In genomic region chr6:139881251-139881650, GRCh38 we compare ENCODE assay signal across 17 cellular contexts.
DNase-seq lines count a peak whose midpoint lies in the region; ATAC-seq lines count a peak whose summit lies in the region.
"Had no signal": no experiment of that assay in that cellular context is flagged by ENCODE, and none has a peak within 500 bp of the region (broad histone marks: within the 10 kb centered on the region; RNA-seq: fewer than 3 reads in every experiment).

No MANE protein-coding gene starts in this region.

- WGBS in mesendoderm (ENCODE audit: extremely low coverage, insufficient coverage, low lambda C conversion rate): no CpG with 5 or more reads among the region's 4 CpGs

- H3K27ac Mint-ChIP-seq in activated T-helper 17 cell treated with anti-CD3 and anti-CD28 coated beads, Interleukin-2, amount 50 U/mL, for 72 hours: no peak overlapping the region
- H3K27ac Mint-ChIP-seq: activated CD8-positive, alpha-beta T cell treated with anti-CD3 and anti-CD28 coated beads for 36 hours; activated naive CD8-positive, alpha-beta T cell treated with anti-CD3 and anti-CD28 coated beads, Interleukin-2, amount 10 ng/mL, durations not matched to agents 7 days and 5 days; B cell; stimulated activated effector memory CD8-positive, alpha-beta T cell treated with anti-CD3 and anti-CD28 coated beads, Interleukin-12 subunit alpha, Interleukin-12 subunit beta, amount 100 ng/mL, for 72 hours; T-cell had no signal

- no peak overlapping the region for H2BK120ac ChIP-seq in mesendoderm (ENCODE audit: low read depth, low read length)

- in situ Hi-C loops in SK-MEL-5 (cut with HindIII; ENCODE audit: low pct_unique_long_range_greater_than_20kb, low sequenced_read_pairs): no loop called here

- H3K27ac ChIP-seq in mesendoderm (ENCODE audit: low read depth, low read length): no peak overlapping the region
- H3K27ac ChIP-seq: pancreas had no signal

- H4K8ac ChIP-seq in mesendoderm (ENCODE audit: low read depth, low read length): peak overlapping the region; percentile 78

- no peak overlapping the region for H3K4me3 Mint-ChIP-seq in activated T-helper 17 cell treated with anti-CD3 and anti-CD28 coated beads, Interleukin-2, amount 50 U/mL, for 72 hours
- H3K4me3 Mint-ChIP-seq: activated CD8-positive, alpha-beta T cell treated with anti-CD3 and anti-CD28 coated beads for 36 hours; activated naive CD8-positive, alpha-beta T cell treated with anti-CD3 and anti-CD28 coated beads, Interleukin-2, amount 10 ng/mL, durations not matched to agents 7 days and 5 days; B cell; stimulated activated effector memory CD8-positive, alpha-beta T cell treated with anti-CD3 and anti-CD28 coated beads, Interleukin-12 subunit alpha, Interleukin-12 subunit beta, amount 100 ng/mL, for 72 hours; T-cell had no signal

- no peak overlapping the region for H4K5ac ChIP-seq in mesendoderm (ENCODE audit: low read length)

- no peaks in the 10 kb centered on the region for H3K9me3 Mint-ChIP-seq in activated T-helper 17 cell treated with anti-CD3 and anti-CD28 coated beads, Interleukin-2, amount 50 U/mL, for 72 hours
- H3K9me3 Mint-ChIP-seq: activated CD8-positive, alpha-beta T cell treated with anti-CD3 and anti-CD28 coated beads for 36 hours; activated naive CD8-positive, alpha-beta T cell treated with anti-CD3 and anti-CD28 coated beads, Interleukin-2, amount 10 ng/mL, durations not matched to agents 7 days and 5 days; stimulated activated effector memory CD8-positive, alpha-beta T cell treated with anti-CD3 and anti-CD28 coated beads, Interleukin-12 subunit alpha, Interleukin-12 subunit beta, amount 100 ng/mL, for 72 hours; T-cell had no signal

- H3K4me2 ChIP-seq in mesendoderm (ENCODE audit: low read length): no peak overlapping the region

- H3K79me2 ChIP-seq in mesendoderm (ENCODE audit: control insufficient read depth, insufficient read depth, low read length): no peaks in the 10 kb centered on the region

- DNase-seq in COLO668 (lab: John Stamatoyannopoulos, UW; ENCODE audit: unreplicated experiment) (peak; percentile 5), NCI-H1417 treated with DMSO at 0.1 percent for 48 hours (lab: John Stamatoyannopoulos, UW) (peak; percentile 12), SK-MEL-5 (ENCODE audit: low read depth, low spot score) (peak; percentile 55), mesendoderm (no peak)
- DNase-seq: activated naive CD8-positive, alpha-beta T cell treated with anti-CD3 and anti-CD28 coated beads, Interleukin-2, amount 10 ng/mL, durations not matched to agents 7 days and 5 days; effector memory CD4-positive, alpha-beta T cell; left cardiac atrium had no signal

- no peak overlapping the region for H2BK5ac ChIP-seq in mesendoderm (ENCODE audit: low read length)

- H3K9ac ChIP-seq in mesendoderm (ENCODE audit: low read length): no peak overlapping the region

- H3K4me3 ChIP-seq in mesendoderm (ENCODE audit: low read length): no peak overlapping the region
- H3K4me3 ChIP-seq: pancreas, smooth muscle cell had no signal

- H3K18ac ChIP-seq in mesendoderm (ENCODE audit: low read length): no peak overlapping the region

- H3K23ac ChIP-seq in mesendoderm (ENCODE audit: low read length): no peak overlapping the region

- no peaks in the 10 kb centered on the region for H3K79me1 ChIP-seq in mesendoderm (ENCODE audit: low read length)

- H3K4ac ChIP-seq in mesendoderm (ENCODE audit: low read depth, low read length): no peak overlapping the region

- no peaks in the 10 kb centered on the region for H3K4me1 Mint-ChIP-seq in activated T-helper 17 cell treated with anti-CD3 and anti-CD28 coated beads, Interleukin-2, amount 50 U/mL, for 72 hours
- H3K4me1 Mint-ChIP-seq: activated naive CD8-positive, alpha-beta T cell treated with anti-CD3 and anti-CD28 coated beads, Interleukin-2, amount 10 ng/mL, durations not matched to agents 7 days and 5 days; stimulated activated effector memory CD8-positive, alpha-beta T cell treated with anti-CD3 and anti-CD28 coated beads, Interleukin-12 subunit alpha, Interleukin-12 subunit beta, amount 100 ng/mL, for 72 hours had no signal

- no peaks in the 10 kb centered on the region for H3K36me3 Mint-ChIP-seq in activated T-helper 17 cell treated with anti-CD3 and anti-CD28 coated beads, Interleukin-2, amount 50 U/mL, for 72 hours (ENCODE audit: low read depth)
- H3K36me3 Mint-ChIP-seq: activated naive CD8-positive, alpha-beta T cell treated with anti-CD3 and anti-CD28 coated beads, Interleukin-2, amount 10 ng/mL, durations not matched to agents 7 days and 5 days; stimulated activated effector memory CD8-positive, alpha-beta T cell treated with anti-CD3 and anti-CD28 coated beads, Interleukin-12 subunit alpha, Interleukin-12 subunit beta, amount 100 ng/mL, for 72 hours; T-cell had no signal

- H3K36me3 ChIP-seq in mesendoderm (ENCODE audit: control insufficient read depth, insufficient read depth, low read length): no peaks in the 10 kb centered on the region
- H3K36me3 ChIP-seq: pancreas had no signal

- no peaks in the 10 kb centered on the region for H3K27me3 ChIP-seq in mesendoderm (ENCODE audit: insufficient read depth, low read length, poor library complexity)
- H3K27me3 ChIP-seq: pancreas had no signal

- H2AK5ac ChIP-seq in mesendoderm (ENCODE audit: low read length): no peak overlapping the region

- H3K4me1 ChIP-seq in mesendoderm (ENCODE audit: control insufficient read depth, low read depth, low read length): peaks cover 11% of the 10 kb centered on the region

- H3K27me3 Mint-ChIP-seq in activated T-helper 17 cell treated with anti-CD3 and anti-CD28 coated beads, Interleukin-2, amount 50 U/mL, for 72 hours: no peaks in the 10 kb centered on the region
- H3K27me3 Mint-ChIP-seq: activated naive CD8-positive, alpha-beta T cell treated with anti-CD3 and anti-CD28 coated beads, Interleukin-2, amount 10 ng/mL, durations not matched to agents 7 days and 5 days had no signal

- ATAC-seq in HG03095 (IDR thresholded peaks at IDR 0.05; ENCODE audit: unreplicated experiment) (no peak), GM19463 (IDR thresholded peaks at IDR 0.05; ENCODE audit: unreplicated experiment) (no peak), GM18907 (IDR thresholded peaks at IDR 0.05; ENCODE audit: unreplicated experiment) (no peak)
- no peak for ATAC-seq in activated T-helper 17 cell treated with anti-CD3 and anti-CD28 coated beads, Interleukin-2, amount 50 U/mL, for 72 hours (replicated peaks)

- H3K56ac ChIP-seq in mesendoderm (ENCODE audit: low read length): no peak overlapping the region

- H2BK15ac ChIP-seq in mesendoderm (replicated peaks; ENCODE audit: low read depth): no peak overlapping the region
